In genomic region chr11:61155312-61155711, GRCh38 we compare ENCODE assay signal across 2 cellular contexts.
TF ChIP-seq lines count a peak whose summit lies in the region.

No MANE protein-coding gene starts in this region.

TF ChIP-seq in HepG2, 621 proteins besides CTCF, POLR2A, EP300 and RAD21:
- TF ChIP-seq ZNF317 (CRISPR knock-in tag; IDR thresholded peaks at IDR 0.05) (peak; percentile 98), TRIM24 (CRISPR knock-in tag; IDR thresholded peaks at IDR 0.05) (no peak)

TF ChIP-seq in K562, 482 proteins besides CTCF, POLR2A, EP300 and RAD21:
- TF ChIP-seq E2F3 (CRISPR knock-in tag; IDR thresholded peaks at IDR 0.05): no peak
- TF ChIP-seq KLF1 (tag; IDR thresholded peaks at IDR 0.05): no peak
- 0 out of 2 replicates have a peak, but pooled peaks have one; percentile 54 for TF ChIP-seq CBX1 (IDR thresholded peaks at IDR 0.05; ENCODE audit: low read depth)
- peak in 1 of 2 experiments; percentile 95; a peak in 2 of 3 replicates for TF ChIP-seq CBX3 (IDR thresholded peaks at IDR 0.05; ENCODE audit: borderline replicate concordance in 1 of 2, low read length in 2 of 2)
- TF ChIP-seq ZMIZ1 (IDR thresholded peaks at IDR 0.05; ENCODE audit: low read depth in 2 of 2, low read length in 2 of 2): no peak
- no peak for TF ChIP-seq ZNF586 (CRISPR knock-in tag; conservative IDR thresholded peaks at IDR 0.05)
- TF ChIP-seq HDAC3 (IDR thresholded peaks at IDR 0.05; ENCODE audit: borderline replicate concordance, partially characterized antibody): no peak
- TF ChIP-seq ZNF384 (IDR thresholded peaks at IDR 0.05; ENCODE audit: low read depth, low read length): peak; percentile 42; the same call in 1 of the 2 replicates
- TF ChIP-seq TRIM28 (IDR thresholded peaks at IDR 0.05): peak; percentile 92
- TF ChIP-seq TSHZ1 (CRISPR knock-in tag; IDR thresholded peaks at IDR 0.05): no peak
- no peak for TF ChIP-seq IRF1 (CRISPR knock-in tag; IDR thresholded peaks at IDR 0.05; ENCODE audit: borderline replicate concordance)
- TF ChIP-seq HES1 (IDR thresholded peaks at IDR 0.05; ENCODE audit: low read depth): no peak
- TF ChIP-seq ZNF212 (CRISPR knock-in tag; IDR thresholded peaks at IDR 0.05): no peak
- no peak for TF ChIP-seq CEBPG (CRISPR knock-in tag; IDR thresholded peaks at IDR 0.05)
- no peak for TF ChIP-seq CEBPG (tag; conservative IDR thresholded peaks at IDR 0.05 in 1 of 2, IDR thresholded peaks at IDR 0.05 in 1 of 2)
- no peak for TF ChIP-seq CCNT2 (IDR thresholded peaks at IDR 0.05; ENCODE audit: borderline replicate concordance, extremely low read depth, insufficient read length, low read depth, low read length)
- TF ChIP-seq ARNT (IDR thresholded peaks at IDR 0.05): 0 out of 4 replicates have a peak, but pooled peaks of 1 of the 2 experiments have one; percentile 39
- no peak for TF ChIP-seq SMAD1 (IDR thresholded peaks at IDR 0.05; ENCODE audit: low read depth, low read length, partially characterized antibody)
- peak in 1 of 2 experiments; percentile 81; a peak in 3 of 4 replicates for TF ChIP-seq TRIM24 (IDR thresholded peaks at IDR 0.05)
- TF ChIP-seq ZNF512 (tag; IDR thresholded peaks at IDR 0.05): no peak
- TF ChIP-seq CBX5 (IDR thresholded peaks at IDR 0.05; ENCODE audit: borderline replicate concordance, low read depth): 0 out of 2 replicates have a peak, but pooled peaks have one; percentile 36
- TF ChIP-seq NBN (IDR thresholded peaks at IDR 0.05; ENCODE audit: low read depth): 0 out of 2 replicates have a peak, but pooled peaks have one; percentile 30
- no peak for TF ChIP-seq CREB3L1 (IDR thresholded peaks at IDR 0.05; ENCODE audit: borderline replicate concordance, low read depth)
- TF ChIP-seq ZNF280A (IDR thresholded peaks at IDR 0.05; ENCODE audit: low read depth, partially characterized antibody): peak; percentile 77
- TF ChIP-seq NR3C1 (CRISPR knock-in tag; IDR thresholded peaks at IDR 0.05): no peak
- TF ChIP-seq HDAC1 (IDR thresholded peaks at IDR 0.05): peak in 1 of 2 experiments; percentile 79; a peak in 1 of 4 replicates
- no peak for TF ChIP-seq KDM1A (IDR thresholded peaks at IDR 0.05)
TF ChIP-seq in K562: peak in this region for 10.
